In genomic region chr6:163461696-163462095, GRCh38 we compare ENCODE assay signal across 18 cellular contexts. TPM values are rescaled to one million over a fixed set of nuclear protein-coding genes. Genes with fewer than 3 reads are reported as not detected.
DNase-seq lines count a peak whose midpoint lies in the region; ATAC-seq, FAIRE-seq and TF ChIP-seq lines count a peak whose summit lies in the region.
"Had no signal": no experiment of that assay in that cellular context is flagged by ENCODE, and none has a peak within 500 bp of the region (broad histone marks: within the 10 kb centered on the region; RNA-seq: fewer than 3 reads in every experiment).

No MANE protein-coding gene starts in this region.

- no peak for TF ChIP-seq CTCF in SU-DHL-6 (IDR thresholded peaks at IDR 0.05; ENCODE audit: insufficient read depth, low read length, poor library complexity, severe bottlenecking)
- no peak for TF ChIP-seq CTCF in chondrocyte (IDR thresholded peaks at IDR 0.05)
- no peak for TF ChIP-seq CTCF in gastrocnemius medialis (IDR thresholded peaks at IDR 0.05 in 4 of 5, conservative IDR thresholded peaks at IDR 0.05 in 1 of 5)
- no peak for TF ChIP-seq CTCF in D721Med (IDR thresholded peaks at IDR 0.05; ENCODE audit: insufficient read depth, missing control alignments)
- no peak for TF ChIP-seq CTCF in foreskin fibroblast (IDR thresholded peaks at IDR 0.05; ENCODE audit: low read depth, low read length)

- peaks cover 49% of the 10 kb centered on the region for H3K4me1 Mint-ChIP-seq in activated naive CD4-positive, alpha-beta T cell treated with anti-CD3 and anti-CD28 coated beads, Interleukin-2, amount 10 ng/mL, durations not matched to agents 7 days and 5 days
- peaks cover 80% of the 10 kb centered on the region for H3K4me1 Mint-ChIP-seq in chondrocyte (ENCODE audit: low read depth)

- H3K27ac Mint-ChIP-seq in activated naive CD4-positive, alpha-beta T cell treated with anti-CD3 and anti-CD28 coated beads, Interleukin-2, amount 10 ng/mL, durations not matched to agents 7 days and 5 days, result peak overlapping the region; percentile 64
- peak overlapping the region; percentile 46 for H3K27ac Mint-ChIP-seq in chondrocyte (ENCODE audit: unreplicated experiment)
- H3K27ac Mint-ChIP-seq: dendritic cell treated with granulocyte-macrophage colony-stimulating factor and Interleukin-4, amounts not matched to agents 40 ng/mL and 50 ng/mL, for 4 days had no signal

- no peak overlapping the region for H3K9ac ChIP-seq in SU-DHL-6 (ENCODE audit: low read length)

- H2AFZ ChIP-seq in SU-DHL-6 (ENCODE audit: low read depth, low read length, severe bottlenecking), result no peak overlapping the region

- H3K4me1 ChIP-seq in gastrocnemius medialis, result peaks cover 88 to 91% of the 10 kb centered on the region in 2 donors
- H3K4me1 ChIP-seq: prostate gland had no signal

- peaks cover 48% of the 10 kb centered on the region; the same call in 1 of the 2 replicates for H3K79me2 ChIP-seq in SU-DHL-6 (ENCODE audit: insufficient read depth, low read length)

- no peak overlapping the region for H3K27ac ChIP-seq in SU-DHL-6 (ENCODE audit: low read depth, low read length)
- H3K27ac ChIP-seq in gastrocnemius medialis, result peak overlapping the region; percentile 76 to 98 (median 80)
- H3K27ac ChIP-seq: prostate gland had no signal

- no peak for ATAC-seq in gastrocnemius medialis

- H3K4me3 Mint-ChIP-seq in activated naive CD4-positive, alpha-beta T cell treated with anti-CD3 and anti-CD28 coated beads, Interleukin-2, amount 10 ng/mL, durations not matched to agents 7 days and 5 days, result no peak overlapping the region
- no peak overlapping the region for H3K4me3 Mint-ChIP-seq in chondrocyte (ENCODE audit: unreplicated experiment)
- H3K4me3 Mint-ChIP-seq: dendritic cell treated with granulocyte-macrophage colony-stimulating factor and Interleukin-4, amounts not matched to agents 40 ng/mL and 50 ng/mL, for 4 days had no signal

- DNase-seq in activated naive CD4-positive, alpha-beta T cell treated with anti-CD3 and anti-CD28 coated beads, Interleukin-2, amount 10 ng/mL, durations not matched to agents 7 days and 5 days, result no peak
- DNase-seq in activated naive CD4-positive, alpha-beta T cell treated with anti-CD3 and anti-CD28 coated beads, Interleukin-2, amount 50 U/mL, for 16 hours, result no peak
- DNase-seq in chondrocyte (ENCODE audit: low spot score) (no peak), gastrocnemius medialis (no peak), D721Med (ENCODE audit: insufficient read length, low spot score) (no peak), foreskin fibroblast (no peak), NCI-H146 treated with DMSO at 0.1 percent for 48 hours (lab: John Stamatoyannopoulos, UW; ENCODE audit: unreplicated experiment) (no peak)
- DNase-seq: amniotic stem cell; DMS53; Karpas-422; NCI-H187 treated with DMSO at 0.1 percent for 48 hours; NCI-H526 treated with DMSO at 0.1 percent for 48 hours; stimulated activated CD4-positive, alpha-beta T cell treated with anti-CD3 and anti-CD28 coated beads, Interleukin-1b, Interleukin-23, amount 100 ng/mL, for 48 hours; uterus had no signal

- intact Hi-C loops in gastrocnemius medialis (cut with DNase I; ENCODE audit: low total_unique reads), result no loop called here

- no peaks in the 10 kb centered on the region for H3K27me3 ChIP-seq in SU-DHL-6 (ENCODE audit: low read length)
- H3K27me3 ChIP-seq in gastrocnemius medialis, result no peaks in the 10 kb centered on the region
- H3K27me3 ChIP-seq: uterus had no signal

- no peaks in the 10 kb centered on the region for H3K9me3 ChIP-seq in SU-DHL-6 (ENCODE audit: insufficient read depth, low read length)
- H3K9me3 ChIP-seq in gastrocnemius medialis, result no peaks in the 10 kb centered on the region
- H3K9me3 ChIP-seq: prostate gland, uterus had no signal

- peak overlapping the region; percentile 69 for H3K4me2 ChIP-seq in SU-DHL-6 (ENCODE audit: low read depth, low read length, poor library complexity, severe bottlenecking)

- in situ Hi-C loops in gastrocnemius medialis (cut with MboI; ENCODE audit: low sequenced_read_pairs in 4 of 4), result loop anchor here in 1 of 4 donors (25.0 kb wide), 1 partner anchor 251 kb away; no protein-coding TSS in a partner anchor

- no peaks in the 10 kb centered on the region for H4K20me1 ChIP-seq in SU-DHL-6 (ENCODE audit: low read depth, low read length)

- peaks cover 42% of the 10 kb centered on the region for H3K36me3 Mint-ChIP-seq in activated naive CD4-positive, alpha-beta T cell treated with anti-CD3 and anti-CD28 coated beads, Interleukin-2, amount 10 ng/mL, durations not matched to agents 7 days and 5 days
- peaks cover 11% of the 10 kb centered on the region for H3K36me3 Mint-ChIP-seq in chondrocyte (ENCODE audit: low read depth)

- no peaks in the 10 kb centered on the region for H3K36me3 ChIP-seq in SU-DHL-6 (ENCODE audit: low read length)
- H3K36me3 ChIP-seq in gastrocnemius medialis, result no peaks in the 10 kb centered on the region
- H3K36me3 ChIP-seq: prostate gland, uterus had no signal

- H3K9me3 Mint-ChIP-seq in activated naive CD4-positive, alpha-beta T cell treated with anti-CD3 and anti-CD28 coated beads, Interleukin-2, amount 10 ng/mL, durations not matched to agents 7 days and 5 days, result no peaks in the 10 kb centered on the region
- no peaks in the 10 kb centered on the region for H3K9me3 Mint-ChIP-seq in chondrocyte (ENCODE audit: low read depth)
- H3K9me3 Mint-ChIP-seq: dendritic cell treated with granulocyte-macrophage colony-stimulating factor and Interleukin-4, amounts not matched to agents 40 ng/mL and 50 ng/mL, for 4 days had no signal

- H3K4me3 ChIP-seq in SU-DHL-6 (ENCODE audit: insufficient read depth, low read length, poor library complexity, severe bottlenecking) (no peak overlapping the region), gastrocnemius medialis (no peak overlapping the region), foreskin fibroblast (ENCODE audit: low read depth in 1 of 2, low read length in 2 of 2) (no peak overlapping the region)
- H3K4me3 ChIP-seq: prostate gland had no signal

- FAIRE-seq in D721Med (lab: Jason Lieb, UNC), result no peak
- FAIRE-seq: RCC 7860 had no signal

- TF ChIP-seq POLR2A in gastrocnemius medialis (IDR thresholded peaks at IDR 0.05), result no peak

- CTCF ChIA-PET in activated naive CD4-positive, alpha-beta T cell treated with anti-CD3 and anti-CD28 coated beads, Interleukin-2, amount 10 ng/mL, durations not matched to agents 7 days and 5 days (lab: Charles Lee), result no interaction called here

- H3F3A ChIP-seq in SU-DHL-6 (ENCODE audit: insufficient read depth), result no peaks in the 10 kb centered on the region

- H3K9me2 ChIP-seq in SU-DHL-6 (replicated peaks; ENCODE audit: insufficient read depth, low read length), result no peaks in the 10 kb centered on the region

- no peaks in the 10 kb centered on the region for H3K27me3 Mint-ChIP-seq in activated naive CD4-positive, alpha-beta T cell treated with anti-CD3 and anti-CD28 coated beads, Interleukin-2, amount 10 ng/mL, durations not matched to agents 7 days and 5 days
- no peaks in the 10 kb centered on the region for H3K27me3 Mint-ChIP-seq in chondrocyte (ENCODE audit: low read depth)
- H3K27me3 Mint-ChIP-seq: dendritic cell treated with granulocyte-macrophage colony-stimulating factor and Interleukin-4, amounts not matched to agents 40 ng/mL and 50 ng/mL, for 4 days had no signal

RNA-seq across cellular contexts. Expression of gene QKI, which starts 47.2 kb away (rescaled TPM):
- total RNA-seq in chondrocyte, result 189 to 266 TPM (median 195 TPM) in 3 replicates
- total RNA-seq in gastrocnemius medialis, result 100 to 1,000 TPM; 283 to 425 (median 344) TPM
